Comparison of ENCODE assay signal across 1 cellular context in the genomic region with DNA sequence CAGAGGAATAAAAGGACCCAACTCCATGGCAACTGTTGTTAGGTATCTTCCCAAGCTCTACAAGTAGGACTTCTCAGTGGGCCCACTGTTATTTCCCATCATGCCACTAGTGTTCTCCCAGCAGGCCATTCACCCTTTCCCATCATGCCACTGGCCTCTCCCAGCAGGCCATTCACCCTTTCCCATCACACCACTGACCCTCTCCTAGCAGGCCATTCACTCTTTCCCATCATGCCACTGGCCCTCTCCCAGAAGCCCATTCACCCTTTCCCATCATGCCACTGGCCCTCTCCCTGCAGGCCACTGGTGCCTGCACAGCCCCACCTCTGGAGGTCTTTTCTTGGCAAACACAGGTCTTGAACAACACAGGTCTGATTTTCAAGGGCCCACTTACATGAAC.
A peak's percentile ranks its signal among the peaks of the same experiment; 100 is the strongest.
TF ChIP-seq lines count a peak whose summit lies in the region.

No MANE protein-coding gene starts in this region.

TF ChIP-seq in HEK293, 187 proteins besides CTCF, POLR2A, EP300 and RAD21 (continued from another document):
- TF ChIP-seq, protein P1, sequence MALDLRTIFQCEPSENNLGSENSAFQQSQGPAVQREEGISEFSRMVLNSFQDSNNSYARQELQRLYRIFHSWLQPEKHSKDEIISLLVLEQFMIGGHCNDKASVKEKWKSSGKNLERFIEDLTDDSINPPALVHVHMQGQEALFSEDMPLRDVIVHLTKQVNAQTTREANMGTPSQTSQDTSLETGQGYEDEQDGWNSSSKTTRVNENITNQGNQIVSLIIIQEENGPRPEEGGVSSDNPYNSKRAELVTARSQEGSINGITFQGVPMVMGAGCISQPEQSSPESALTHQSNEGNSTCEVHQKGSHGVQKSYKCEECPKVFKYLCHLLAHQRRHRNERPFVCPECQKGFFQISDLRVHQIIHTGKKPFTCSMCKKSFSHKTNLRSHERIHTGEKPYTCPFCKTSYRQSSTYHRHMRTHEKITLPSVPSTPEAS (tag by site-specific recombination; IDR thresholded peaks at IDR 0.05) = no peak
- no peak for TF ChIP-seq ZBTB1 (tag by site-specific recombination; IDR thresholded peaks at IDR 0.05)
- TF ChIP-seq ZBTB20 (tag by site-specific recombination; IDR thresholded peaks at IDR 0.05) = no peak
- no peak for TF ChIP-seq ZNF571 (tag by site-specific recombination; IDR thresholded peaks at IDR 0.05)
- TF ChIP-seq, protein P2, sequence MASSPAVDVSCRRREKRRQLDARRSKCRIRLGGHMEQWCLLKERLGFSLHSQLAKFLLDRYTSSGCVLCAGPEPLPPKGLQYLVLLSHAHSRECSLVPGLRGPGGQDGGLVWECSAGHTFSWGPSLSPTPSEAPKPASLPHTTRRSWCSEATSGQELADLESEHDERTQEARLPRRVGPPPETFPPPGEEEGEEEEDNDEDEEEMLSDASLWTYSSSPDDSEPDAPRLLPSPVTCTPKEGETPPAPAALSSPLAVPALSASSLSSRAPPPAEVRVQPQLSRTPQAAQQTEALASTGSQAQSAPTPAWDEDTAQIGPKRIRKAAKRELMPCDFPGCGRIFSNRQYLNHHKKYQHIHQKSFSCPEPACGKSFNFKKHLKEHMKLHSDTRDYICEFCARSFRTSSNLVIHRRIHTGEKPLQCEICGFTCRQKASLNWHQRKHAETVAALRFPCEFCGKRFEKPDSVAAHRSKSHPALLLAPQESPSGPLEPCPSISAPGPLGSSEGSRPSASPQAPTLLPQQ (tag by site-specific recombination; IDR thresholded peaks at IDR 0.05) = 0 out of 2 replicates have a peak, but pooled peaks have one; percentile 37
- no peak for TF ChIP-seq ZNF596 (tag by site-specific recombination; IDR thresholded peaks at IDR 0.05)
- no peak for TF ChIP-seq ZNF514 (tag by site-specific recombination; IDR thresholded peaks at IDR 0.05)
- TF ChIP-seq GLI4 (tag by site-specific recombination; IDR thresholded peaks at IDR 0.05) = no peak
TF ChIP-seq in HEK293: peak in this region for 3.
